In genomic region chr3:129497838-129498237, GRCh38 we compare ENCODE assay signal across 10 cellular contexts. TPM values are rescaled to one million over a fixed set of nuclear protein-coding genes. Genes with fewer than 3 reads are reported as not detected.
DNase-seq lines count a peak whose midpoint lies in the region; ATAC-seq and TF ChIP-seq lines count a peak whose summit lies in the region.
"Not testable (repeated sequence)": the region's sequence is repeated elsewhere in the genome, so short reads cannot be mapped to it uniquely, and the experiment has no call there.
"Had no signal": no experiment of that assay in that cellular context is flagged by ENCODE, and none has a peak within 500 bp of the region (broad histone marks: within the 10 kb centered on the region; RNA-seq: fewer than 3 reads in every experiment).

No MANE protein-coding gene starts in this region.

- H3K9ac ChIP-seq in mesendoderm (ENCODE audit: low read length), result not testable (repeated sequence)

- WGBS in heart right ventricle, 2 donors, result 43 to 70% methylated on average over 1 of the region's 1 CpG
- 47% methylated on average over 1 of the region's 1 CpG for WGBS in hepatocyte (ENCODE audit: low lambda C conversion rate, missing lambda C conversion rate)
- no CpG with 5 or more reads among the region's 1 CpG for WGBS in mesendoderm (ENCODE audit: extremely low coverage, insufficient coverage, low lambda C conversion rate)
- WGBS in stomach, 5 donors, result 35 to 80% (median 68%) methylated on average over 1 of the region's 1 CpG

- not testable (repeated sequence) for H3K4me1 ChIP-seq in Caco-2; hepatocyte (ENCODE audit: insufficient read depth); mesendoderm (ENCODE audit: control insufficient read depth, low read depth, low read length); stomach
- H3K4me1 ChIP-seq in heart right ventricle, result peaks cover 16 to 86% (median 63%) of the 10 kb centered on the region in 9 donors

- H3K18ac ChIP-seq in mesendoderm (ENCODE audit: low read length), result not testable (repeated sequence)

- H3K4ac ChIP-seq in mesendoderm (ENCODE audit: low read depth, low read length), result not testable (repeated sequence)

- TF ChIP-seq EP300 in stomach (IDR thresholded peaks at IDR 0.05), result not testable (repeated sequence)

- H2BK15ac ChIP-seq in mesendoderm (replicated peaks; ENCODE audit: low read depth), result not testable (repeated sequence)

- TF ChIP-seq POLR2A in stomach (IDR thresholded peaks at IDR 0.05), result not testable (repeated sequence)

- H4K5ac ChIP-seq in mesendoderm (ENCODE audit: low read length), result not testable (repeated sequence)

- not testable (repeated sequence) for H2AFZ ChIP-seq in hepatocyte

- not testable (repeated sequence) for H3K4me2 ChIP-seq in hepatocyte; mesendoderm (ENCODE audit: low read length)

- BruUV-seq in Caco-2 (replicated peaks; lab: Mats Ljungman, UMichigan), result not testable (repeated sequence)

- H2BK5ac ChIP-seq in mesendoderm (ENCODE audit: low read length), result not testable (repeated sequence)

- not testable (repeated sequence) for H3K36me3 Mint-ChIP-seq in Caco-2 (ENCODE audit: insufficient read depth, unreplicated experiment); endothelial cell (ENCODE audit: low read depth, unreplicated experiment)

- H3K56ac ChIP-seq in mesendoderm (ENCODE audit: low read length), result peak overlapping the region; percentile 25

- H3K9me2 ChIP-seq in hepatocyte (replicated peaks; ENCODE audit: insufficient read depth), result not testable (repeated sequence)

- ATAC-seq in heart right ventricle, result peak in 1 of 8 donors; percentile 42

- H3K23ac ChIP-seq in mesendoderm (ENCODE audit: low read length), result not testable (repeated sequence)

- not testable (repeated sequence) for H3K36me3 ChIP-seq in Caco-2 (ENCODE audit: control insufficient read depth, insufficient read depth, low read length); hepatocyte (replicated peaks; ENCODE audit: insufficient read depth, low read depth); mesendoderm (ENCODE audit: control insufficient read depth, insufficient read depth, low read length)
- H3K36me3 ChIP-seq in heart right ventricle (peaks cover 0 to 33% (median 0%) of the 10 kb centered on the region in 9 donors), stomach (peaks cover 9 to 70% (median 65%) of the 10 kb centered on the region in 4 donors)

- H4K8ac ChIP-seq in mesendoderm (ENCODE audit: low read depth, low read length), result not testable (repeated sequence)

- POLR2A ChIA-PET in Caco-2 (lab: Charles Lee), result not testable (repeated sequence)

- H3K27me3 ChIP-seq in Caco-2 (replicated peaks; ENCODE audit: control insufficient read depth, insufficient read depth, low read length); heart right ventricle; hepatocyte; mesendoderm (ENCODE audit: insufficient read depth, low read length, poor library complexity); stomach: not testable (repeated sequence)

- TF ChIP-seq CTCF in Caco-2 (IDR thresholded peaks at IDR 0.05; ENCODE audit: insufficient read depth in 1 of 2, low read depth in 1 of 2, low read length in 1 of 2, severe bottlenecking in 1 of 2, unreplicated experiment in 1 of 2); endothelial cell (IDR thresholded peaks at IDR 0.05; ENCODE audit: unreplicated experiment); heart right ventricle (IDR thresholded peaks at IDR 0.05); hepatocyte (IDR thresholded peaks at IDR 0.05; ENCODE audit: poor library complexity); stomach (IDR thresholded peaks at IDR 0.05): not testable (repeated sequence)

- not testable (repeated sequence) for H2AK5ac ChIP-seq in mesendoderm (ENCODE audit: low read length)

- not testable (repeated sequence) for H3K4me3 ChIP-seq in Caco-2 (ENCODE audit: low read depth, low read length); heart right ventricle; hepatocyte; mesendoderm (ENCODE audit: low read length); stomach

- intact Hi-C loops in Caco-2 (cut with micrococcal nuclease; ENCODE audit: unreplicated experiment); stomach (cut with DNase I; ENCODE audit: low total_unique reads): not testable (repeated sequence)
- intact Hi-C loops in heart right ventricle (cut with DNase I), result loop anchor here in 3 of 10 donors (10.0 kb wide), 2 partner anchors 97 to 437 kb away; no protein-coding TSS in a partner anchor

- H3K79me2 ChIP-seq in hepatocyte; mesendoderm (ENCODE audit: control insufficient read depth, insufficient read depth, low read length): not testable (repeated sequence)

- not testable (repeated sequence) for H3K9me3 ChIP-seq in Caco-2; heart right ventricle; hepatocyte (ENCODE audit: low read depth); stomach

- not testable (repeated sequence) for H3K79me1 ChIP-seq in mesendoderm (ENCODE audit: low read length)

- not testable (repeated sequence) for H4K20me1 ChIP-seq in hepatocyte (ENCODE audit: insufficient read depth, poor library complexity, severe bottlenecking)

- not testable (repeated sequence) for H3K4me3 Mint-ChIP-seq in Caco-2 (ENCODE audit: unreplicated experiment); endothelial cell (ENCODE audit: unreplicated experiment)

- peaks cover 11% of the 10 kb centered on the region for H3K4me1 Mint-ChIP-seq in Caco-2 (ENCODE audit: low read depth, unreplicated experiment)
- peaks cover 80% of the 10 kb centered on the region for H3K4me1 Mint-ChIP-seq in endothelial cell (ENCODE audit: unreplicated experiment)

- CTCF ChIA-PET in Caco-2 (lab: Charles Lee), result not testable (repeated sequence)

- not testable (repeated sequence) for H2BK120ac ChIP-seq in mesendoderm (ENCODE audit: low read depth, low read length)

- not testable (repeated sequence) for DNase-seq in Caco-2; endothelial cell (ENCODE audit: low spot score); heart right ventricle; hepatocyte (ENCODE audit: low spot score); mesendoderm; stomach
- DNase-seq in amniotic epithelial cell (ENCODE audit: low read depth), result peak; percentile 65

- peak overlapping the region; percentile 17 to 80 (median 60) for H3K27ac ChIP-seq in heart right ventricle
- peak overlapping the region; percentile 48 for H3K27ac ChIP-seq in hepatocyte
- not testable (repeated sequence) for H3K27ac ChIP-seq in mesendoderm (ENCODE audit: low read depth, low read length)
- peak overlapping the region in 3 of 5 donors; percentile 8 to 49 (median 12) for H3K27ac ChIP-seq in stomach

- H3K27ac Mint-ChIP-seq in Caco-2 (ENCODE audit: unreplicated experiment) (peak overlapping the region; percentile 79), endothelial cell (ENCODE audit: unreplicated experiment) (peak overlapping the region; percentile 67)

- H3K9me3 Mint-ChIP-seq in Caco-2 (ENCODE audit: unreplicated experiment); endothelial cell (ENCODE audit: unreplicated experiment): not testable (repeated sequence)

- not testable (repeated sequence) for H3K27me3 Mint-ChIP-seq in Caco-2 (ENCODE audit: insufficient read depth, unreplicated experiment); endothelial cell (ENCODE audit: unreplicated experiment)

RNA-seq across cellular contexts. Expression of gene RHO, which starts 30.6 kb away (rescaled TPM):
- total RNA-seq in Caco-2 (2022) (not detected in 2 replicates), endothelial cell (ENCODE audit: unreplicated experiment) (not detected), heart right ventricle (not detected), hepatocyte (not detected in 2 replicates), stomach (not detected)
- polyA plus RNA-seq in heart right ventricle (not detected), hepatocyte (0.19 TPM in 1 of 2 replicates, not detected in the other), stomach (not detected)
- 0.04 TPM for polyA plus RNA-seq in mesendoderm (2013, experiment 1 of 2)
- 0.03 TPM for polyA plus RNA-seq in mesendoderm (2013, experiment 2 of 2)
- total RNA-seq: H1, Peyer's patch had no signal
- polyA plus RNA-seq: BJ, H1 had no signal

RNA-seq across cellular contexts. Expression of gene H1-8, which starts 45.1 kb away (rescaled TPM):
- total RNA-seq in Caco-2 (2022) (not detected in 2 replicates), endothelial cell (ENCODE audit: unreplicated experiment) (2.7 TPM), heart right ventricle (not detected), hepatocyte (not detected in 2 replicates), stomach (not detected)
- polyA plus RNA-seq in heart right ventricle (not detected), hepatocyte (not detected in 2 replicates), stomach (not detected)
- 0.06 TPM for polyA plus RNA-seq in mesendoderm (2013, experiment 1 of 2)
- polyA plus RNA-seq in mesendoderm (2013, experiment 2 of 2), result 0.15 TPM
- total RNA-seq: H1, Peyer's patch had no signal
- polyA plus RNA-seq: BJ, H1 had no signal

RNA-seq across cellular contexts. Expression of gene IFT122, which starts 57.8 kb away (rescaled TPM):
- total RNA-seq in Caco-2 (2022) (21.9 and 30.0 TPM in 2 replicates), endothelial cell (ENCODE audit: unreplicated experiment) (25.1 TPM), heart right ventricle (10 to 100 TPM; 12.4 to 23.9 (median 16.8) TPM), hepatocyte (14.6 and 17.3 TPM in 2 replicates), stomach (100 to 1,000 TPM in 2 of 5 donors, 10 to 100 TPM in 2, 1 to 10 TPM in 1; 9.9 to 163 (median 61.5) TPM)
- polyA plus RNA-seq in heart right ventricle (10 to 100 TPM in 1 of 2 donors, 1 to 10 TPM in 1; 9.7 to 29.1 TPM), hepatocyte (11.4 and 15.6 TPM in 2 replicates), stomach (10 to 100 TPM; 12.3 to 17.0 (median 13.9) TPM)
- 14.8 TPM for polyA plus RNA-seq in mesendoderm (2013, experiment 1 of 2)
- 14.7 TPM for polyA plus RNA-seq in mesendoderm (2013, experiment 2 of 2)

RNA-seq across cellular contexts. Expression of gene MBD4, which starts 58.1 kb away (rescaled TPM):
- 33.5 and 39.8 TPM in 2 replicates for total RNA-seq in Caco-2 (2022)
- total RNA-seq in endothelial cell (ENCODE audit: unreplicated experiment), result 30.6 TPM
- 10 to 100 TPM; 16.4 to 31.9 (median 19.2) TPM for total RNA-seq in heart right ventricle
- 10 to 100 TPM; 11.1 to 37.8 TPM for polyA plus RNA-seq in heart right ventricle
- 25.0 and 27.5 TPM in 2 replicates for total RNA-seq in hepatocyte
- polyA plus RNA-seq in hepatocyte, result 20.8 and 22.2 TPM in 2 replicates
- 44.4 TPM for polyA plus RNA-seq in mesendoderm (2013, experiment 1 of 2)
- 43.9 TPM for polyA plus RNA-seq in mesendoderm (2013, experiment 2 of 2)
- 10 to 100 TPM in 4 of 5 donors, 1 to 10 TPM in 1; 5.8 to 74.1 (median 40.6) TPM for total RNA-seq in stomach
- polyA plus RNA-seq in stomach, result 10 to 100 TPM; 13.8 to 23.4 (median 20.1) TPM
